In the genomic region with DNA sequence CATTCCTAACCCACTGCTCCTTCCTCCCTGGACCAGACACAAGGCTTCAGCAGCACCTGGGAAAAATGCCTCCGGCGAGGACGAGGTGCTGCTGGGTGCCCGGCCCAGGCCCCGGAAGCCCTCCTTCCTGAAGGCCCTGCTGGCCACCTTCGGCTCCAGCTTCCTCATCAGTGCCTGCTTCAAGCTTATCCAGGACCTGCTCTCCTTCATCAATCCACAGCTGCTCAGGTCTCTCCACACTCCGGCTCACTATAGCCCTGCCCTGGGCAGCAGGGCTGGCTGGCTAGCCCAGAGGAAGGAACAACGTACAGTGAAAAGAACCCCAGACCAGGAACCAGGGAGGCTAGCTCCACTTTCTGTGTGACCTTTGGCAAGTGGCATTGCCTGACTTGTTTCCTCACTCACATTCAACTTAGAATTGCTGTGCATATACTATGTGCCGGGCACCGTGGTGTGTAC, we compare ENCODE assay signal across 11 cellular contexts. TPM values are rescaled to one million over a fixed set of nuclear protein-coding genes. Genes with fewer than 3 reads are reported as not detected.
DNase-seq lines count a peak whose midpoint lies in the region; FAIRE-seq and TF ChIP-seq lines count a peak whose summit lies in the region.
"Had no signal": no experiment of that assay in that cellular context is flagged by ENCODE, and none has a peak within 500 bp of the region (broad histone marks: within the 10 kb centered on the region; RNA-seq: fewer than 3 reads in every experiment).

No MANE protein-coding gene starts in this region.

- H3K9me3 ChIP-seq in Peyer's patch, result no peaks in the 10 kb centered on the region

- no peak for FAIRE-seq in frontal cortex (lab: Jason Lieb, UNC)

- peak overlapping the region; percentile 85 for H3K27ac Mint-ChIP-seq in osteocyte (ENCODE audit: unreplicated experiment)

- TF ChIP-seq POLR2A in Peyer's patch (IDR thresholded peaks at IDR 0.05), result no peak

- no peaks in the 10 kb centered on the region for H3K9me3 Mint-ChIP-seq in osteocyte (ENCODE audit: unreplicated experiment)

- no peak overlapping the region for H3K4me3 ChIP-seq in Peyer's patch

- no peak for TF ChIP-seq CTCF in C4-2B (conservative IDR thresholded peaks at IDR 0.05)
- no peak for TF ChIP-seq CTCF in Peyer's patch (IDR thresholded peaks at IDR 0.05)
- no peak for TF ChIP-seq CTCF in osteocyte (IDR thresholded peaks at IDR 0.05)

- H3K4me1 ChIP-seq in Peyer's patch, result peaks cover 0 to 54% (median 11%) of the 10 kb centered on the region in 4 donors

- H3K27ac ChIP-seq in C4-2B (peak overlapping the region; percentile 72), Peyer's patch (peak overlapping the region; percentile 25 to 92 (median 74)), epithelial cell of prostate (peak overlapping the region; percentile 58)

- no peaks in the 10 kb centered on the region for H3K27me3 Mint-ChIP-seq in osteocyte (ENCODE audit: unreplicated experiment)

- peaks cover 25% of the 10 kb centered on the region for H3K4me1 Mint-ChIP-seq in osteocyte (ENCODE audit: unreplicated experiment)

- no peaks in the 10 kb centered on the region for H3K27me3 ChIP-seq in Peyer's patch

- H3K36me3 ChIP-seq in Peyer's patch, result no peaks in the 10 kb centered on the region

- H3K36me3 Mint-ChIP-seq in osteocyte (ENCODE audit: unreplicated experiment), result no peaks in the 10 kb centered on the region

- peak in 1 of 3 donors; percentile 56 for DNase-seq in Peyer's patch
- no peak for DNase-seq in epithelial cell of prostate (ENCODE audit: low read depth, low spot score)
- no peak for DNase-seq in osteocyte (ENCODE audit: extremely low spot score, unreplicated experiment)
- no peak for DNase-seq in frontal cortex (ENCODE audit: low spot score in 2 of 2)
- DNase-seq in NCI-H2029 treated with DMSO at 0.1 percent for 48 hours (lab: John Stamatoyannopoulos, UW), result no peak
- DNase-seq in GDM1 (lab: John Stamatoyannopoulos, UW), result no peak
- no peak for DNase-seq in ecto neural progenitor cell (ENCODE audit: low spot score)
- DNase-seq: effector CD4-positive, alpha-beta T cell; NCI-H1694; stimulated activated naive CD8-positive, alpha-beta T cell treated with anti-CD3 and anti-CD28 coated beads, Interleukin-15, Interleukin-2, amounts not matched to agents 100 U/mL and 50 U/mL, for 24 hours had no signal

- H3K4me3 Mint-ChIP-seq in osteocyte (ENCODE audit: unreplicated experiment), result no peak overlapping the region

RNA-seq across cellular contexts. Expression of a gene that starts 26.2 kb away (rescaled TPM):
- total RNA-seq in Peyer's patch (100 to 1,000 TPM; 190 to 683 (median 305) TPM), osteocyte (0.37 and 0.73 TPM in 2 replicates), frontal cortex (not detected)

RNA-seq across cellular contexts. Expression of a gene that starts 46.8 kb away (rescaled TPM):
- total RNA-seq in Peyer's patch, result 10 to 100 TPM; 18.2 to 24.7 (median 21.4) TPM
- total RNA-seq in osteocyte, result 38.4 and 41.1 TPM in 2 replicates
- 28.9 TPM for total RNA-seq in frontal cortex

RNA-seq across cellular contexts. Expression of a gene that starts 58.5 kb away (rescaled TPM):
- total RNA-seq in Peyer's patch (1,000 to 10,000 TPM in 1 of 4 donors, 100 to 1,000 TPM in 2, 10 to 100 TPM in 1; 77.2 to 1,326 (median 139) TPM), osteocyte (86.1 and 105 TPM in 2 replicates), frontal cortex (115 TPM)

Comparison
In these comparisons a context has a peak if more than half of its experiments do, and no peak if none do; other contexts are left out.
1. RNA of a gene that starts 26.2 kb away (total RNA-seq): 190 to 683 TPM in Peyer's patch; 0.37 to 0.73 TPM in osteocyte and not detected in frontal cortex (single experiment); every median in the first group is over 100 times any median in the second.
2. Peak in every context shown above with its lines, with median percentiles within 50 percentile points of each other: H3K27ac ChIP-seq.